ENCODE assay signal across 16 cellular contexts in the genomic region with DNA sequence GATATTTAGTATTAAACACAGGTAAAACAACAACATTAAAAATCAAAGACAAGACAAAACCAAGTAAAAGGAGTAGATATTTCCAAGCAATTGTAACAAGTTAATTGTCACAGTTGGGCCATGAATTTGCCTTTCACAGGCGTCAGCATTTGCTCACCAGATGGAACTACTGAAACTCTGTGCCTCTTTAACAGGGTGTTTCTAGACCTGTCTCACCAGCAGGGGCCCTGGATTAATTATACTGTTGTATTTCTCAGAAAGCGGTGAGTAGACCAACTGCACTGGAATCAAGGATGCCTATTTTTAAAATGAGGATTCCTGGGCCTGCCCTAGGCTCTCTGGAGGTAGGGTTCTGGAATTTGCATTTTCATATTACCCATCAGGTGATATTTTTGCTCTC.
DNase-seq lines count a peak whose midpoint lies in the region; TF ChIP-seq lines count a peak whose summit lies in the region.
"Had no signal": no experiment of that assay in that cellular context is flagged by ENCODE, and none has a peak within 500 bp of the region (broad histone marks: within the 10 kb centered on the region; RNA-seq: fewer than 3 reads in every experiment).

No MANE protein-coding gene starts in this region.

- H3K4me1 Mint-ChIP-seq in endodermal cell (peaks cover 5% of the 10 kb centered on the region), neural progenitor cell (peaks cover 43% of the 10 kb centered on the region)

- H3K4me3 ChIP-seq in endodermal cell (ENCODE audit: low read length) (no peak overlapping the region), neural progenitor cell (no peak overlapping the region)
- H3K4me3 ChIP-seq: BLaER1, GM12878 had no signal

- 91 to 100% methylated on average over 1 to 2 of the region's 2 CpGs for WGBS in endodermal cell (ENCODE audit: insufficient coverage in 1 of 2, insufficient read length in 1 of 2), 2 experiments

- DNase-seq in NCI-H524 (lab: John Stamatoyannopoulos, UW), result peak; percentile 13 to 66
- DNase-seq in NCI-H524 treated with DMSO at 0.1 percent for 48 hours (lab: John Stamatoyannopoulos, UW), result no peak
- peak; percentile 60 for DNase-seq in NCI-H1694 (lab: John Stamatoyannopoulos, UW)
- peak; percentile 34 for DNase-seq in NCI-H69 (lab: John Stamatoyannopoulos, UW)
- no peak for DNase-seq in endodermal cell
- no peak for DNase-seq in COR-L47 (lab: John Stamatoyannopoulos, UW)
- DNase-seq in globus pallidus (ENCODE audit: low spot score), result no peak
- DNase-seq in neural progenitor cell (ENCODE audit: low spot score), result no peak
- DNase-seq: 8988T; AML-193; CD8-positive, alpha-beta memory T cell; DMS79; GOT3; H9 had no signal

- H3K27ac Mint-ChIP-seq in endodermal cell (no peak overlapping the region), neural progenitor cell (no peak overlapping the region)
- H3K27ac Mint-ChIP-seq: CD8-positive, alpha-beta memory T cell; H9 had no signal

- H3K9me3 Mint-ChIP-seq in endodermal cell (no peaks in the 10 kb centered on the region), neural progenitor cell (peaks cover 5% of the 10 kb centered on the region)
- H3K9me3 Mint-ChIP-seq: H9 had no signal

- H3K4me3 Mint-ChIP-seq in endodermal cell (no peak overlapping the region), neural progenitor cell (no peak overlapping the region)
- H3K4me3 Mint-ChIP-seq: CD8-positive, alpha-beta memory T cell; H9 had no signal

- H3K4me1 ChIP-seq in endodermal cell (ENCODE audit: control insufficient read depth, insufficient read depth, low read length), result no peaks in the 10 kb centered on the region
- peaks cover 17% of the 10 kb centered on the region for H3K4me1 ChIP-seq in neural progenitor cell

- no peaks in the 10 kb centered on the region for H3K9me3 ChIP-seq in endodermal cell (ENCODE audit: control insufficient read depth, low read length)
- no peaks in the 10 kb centered on the region for H3K9me3 ChIP-seq in neural progenitor cell (ENCODE audit: low read depth)
- H3K9me3 ChIP-seq: BLaER1 had no signal

- H3K27me3 ChIP-seq in endodermal cell (ENCODE audit: control insufficient read depth, insufficient read depth, low read length, poor library complexity, severe bottlenecking) (no peaks in the 10 kb centered on the region), neural progenitor cell (no peaks in the 10 kb centered on the region)
- H3K27me3 ChIP-seq: BLaER1 had no signal

- no peaks in the 10 kb centered on the region for H3K27me3 Mint-ChIP-seq in endodermal cell (ENCODE audit: insufficient read depth)
- H3K27me3 Mint-ChIP-seq in neural progenitor cell (ENCODE audit: insufficient read depth, low read depth), result no peaks in the 10 kb centered on the region

- H3K36me3 Mint-ChIP-seq in endodermal cell (ENCODE audit: low read depth) (no peaks in the 10 kb centered on the region), neural progenitor cell (peaks cover 4% of the 10 kb centered on the region)
- H3K36me3 Mint-ChIP-seq: CD8-positive, alpha-beta memory T cell had no signal

- H3K79me2 ChIP-seq in neural progenitor cell (ENCODE audit: low read depth), result no peaks in the 10 kb centered on the region

- no peak overlapping the region for H2AFZ ChIP-seq in neural progenitor cell (replicated peaks)

- no peaks in the 10 kb centered on the region for H3K36me3 ChIP-seq in endodermal cell (ENCODE audit: control insufficient read depth, insufficient read depth, low read length)
- H3K36me3 ChIP-seq in neural progenitor cell, result no peaks in the 10 kb centered on the region
- H3K36me3 ChIP-seq: BLaER1 had no signal

- H3F3A ChIP-seq in neural progenitor cell (ENCODE audit: low read depth), result peaks cover 9% of the 10 kb centered on the region

- TF ChIP-seq CTCF in endodermal cell (conservative IDR thresholded peaks at IDR 0.05), result peak; percentile 25
- TF ChIP-seq CTCF in neural progenitor cell (IDR thresholded peaks at IDR 0.05), result no peak

- no peaks in the 10 kb centered on the region for H4K20me1 ChIP-seq in neural progenitor cell (ENCODE audit: low read depth)
- H4K20me1 ChIP-seq: BLaER1 had no signal

- H3K27ac ChIP-seq in endodermal cell (ENCODE audit: low read depth, low read length), result no peak overlapping the region
- no peak overlapping the region for H3K27ac ChIP-seq in neural progenitor cell
- H3K27ac ChIP-seq: BLaER1 had no signal

- H3K9ac ChIP-seq in endodermal cell (ENCODE audit: extremely low read depth, low read length, poor library complexity, severe bottlenecking) (no peak overlapping the region), neural progenitor cell (no peak overlapping the region)
- H3K9ac ChIP-seq: BLaER1 had no signal

- no peak overlapping the region for H3K4me2 ChIP-seq in neural progenitor cell
- H3K4me2 ChIP-seq: BLaER1 had no signal

Comparison
In these comparisons a context has a peak if more than half of its experiments do, and no peak if none do; other contexts are left out.
1. DNase-seq: peak in NCI-H524 (2 of 2), NCI-H1694 (single experiment) and NCI-H69 (single experiment); none in NCI-H524 treated with DMSO at 0.1 percent for 48 hours (single experiment), endodermal cell (single experiment), COR-L47 (single experiment), globus pallidus (single experiment) and neural progenitor cell (single experiment).